18 cellular contexts compared by ENCODE assay signal in the genomic region with DNA sequence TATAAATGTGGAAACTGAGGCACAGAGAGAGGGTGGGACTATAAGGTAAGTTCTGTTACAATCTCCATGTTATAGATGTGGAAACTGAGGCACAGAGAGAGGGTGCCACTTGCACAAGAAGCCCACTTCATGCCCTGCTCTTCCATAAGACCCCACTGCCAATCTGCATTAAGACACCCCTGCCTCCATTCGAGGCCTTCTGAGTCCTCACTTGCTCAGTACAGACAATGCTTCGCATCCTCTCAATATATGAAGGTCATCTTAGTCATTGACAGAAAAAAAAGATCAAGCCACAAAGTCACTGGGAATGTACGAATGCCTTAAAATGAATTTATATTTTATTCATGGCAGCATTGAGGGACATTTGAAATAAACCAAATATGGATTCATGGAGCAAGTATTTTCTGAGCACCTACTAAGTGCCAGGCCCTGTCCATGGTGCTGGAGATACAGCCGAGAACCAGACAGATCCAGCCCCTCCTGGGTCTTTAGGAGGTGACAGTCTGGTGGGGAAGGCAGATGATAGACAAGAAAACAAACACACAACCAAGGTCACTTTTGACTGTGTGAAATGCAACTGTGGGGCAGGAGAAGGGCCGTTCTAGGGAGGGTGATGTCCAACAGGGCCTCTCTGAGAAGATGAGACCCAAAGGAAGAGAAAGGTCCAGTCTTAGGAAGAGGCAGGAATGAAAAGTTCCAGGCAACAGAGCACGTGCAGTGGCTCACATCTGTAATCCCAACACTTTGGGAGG.
DNase-seq lines count a peak whose midpoint lies in the region; ATAC-seq and TF ChIP-seq lines count a peak whose summit lies in the region.
"Had no signal": no experiment of that assay in that cellular context is flagged by ENCODE, and none has a peak within 500 bp of the region (broad histone marks: within the 10 kb centered on the region; RNA-seq: fewer than 3 reads in every experiment).

No MANE protein-coding gene starts in this region.

- H3K27ac ChIP-seq in lung (ENCODE audit: low read depth in 1 of 2, low read length in 1 of 2) = peak overlapping the region; percentile 27 to 97
- H3K27ac ChIP-seq in tibial nerve = peak overlapping the region; percentile 95 to 100 (median 97)
- no peak overlapping the region for H3K27ac ChIP-seq in hepatocyte
- H3K27ac ChIP-seq: BLaER1 had no signal

- no peaks in the 10 kb centered on the region for H3K79me2 ChIP-seq in hepatocyte

- H3K9me2 ChIP-seq in hepatocyte (replicated peaks; ENCODE audit: insufficient read depth) = no peaks in the 10 kb centered on the region

- 88 to 92% methylated on average over 6 of the region's 6 CpGs for WGBS in lung, 2 donors
- WGBS in tibial nerve, 2 donors = 75 to 80% methylated on average over 6 of the region's 6 CpGs
- 86% methylated on average over 6 of the region's 6 CpGs for WGBS in hepatocyte (ENCODE audit: low lambda C conversion rate, missing lambda C conversion rate)

- H3K4me1 Mint-ChIP-seq in activated naive CD8-positive, alpha-beta T cell treated with anti-CD3 and anti-CD28 coated beads, Interleukin-2, amount 50 U/mL, for 24 hours = no peaks in the 10 kb centered on the region
- no peaks in the 10 kb centered on the region for H3K4me1 Mint-ChIP-seq in activated naive CD8-positive, alpha-beta T cell treated with anti-CD3 and anti-CD28 coated beads for 36 hours
- H3K4me1 Mint-ChIP-seq in activated T-helper 1 cell treated with anti-CD3 and anti-CD28 coated beads, Interleukin-12 subunit alpha, Interleukin-12 subunit beta, Interleukin-2, Interleukin-4 antibody, amounts not matched to agents 30 ng/mL and 10 ng/mL and 1 ng/mL, durations not matched to agents 14 hours and 24 hours and 36 hours (ENCODE audit: low read depth) = no peaks in the 10 kb centered on the region

- no peak overlapping the region for H3K27ac Mint-ChIP-seq in activated naive CD8-positive, alpha-beta T cell treated with anti-CD3 and anti-CD28 coated beads, Interleukin-2, amount 50 U/mL, for 24 hours
- no peak overlapping the region for H3K27ac Mint-ChIP-seq in activated naive CD8-positive, alpha-beta T cell treated with anti-CD3 and anti-CD28 coated beads for 36 hours
- H3K27ac Mint-ChIP-seq in activated T-helper 1 cell treated with anti-CD3 and anti-CD28 coated beads, Interleukin-12 subunit alpha, Interleukin-12 subunit beta, Interleukin-2, Interleukin-4 antibody, amounts not matched to agents 30 ng/mL and 10 ng/mL and 1 ng/mL, durations not matched to agents 14 hours and 24 hours and 36 hours = peak overlapping the region; percentile 13
- H3K27ac Mint-ChIP-seq: activated naive CD8-positive, alpha-beta T cell; activated T-cell treated with anti-CD3 and anti-CD28 coated beads, Interleukin-2, amount 50 U/mL, for 72 hours had no signal

- H3K4me2 ChIP-seq in hepatocyte = no peak overlapping the region
- H3K4me2 ChIP-seq: BLaER1 had no signal

- H3K9me3 ChIP-seq in lung (ENCODE audit: control insufficient read depth in 2 of 2, insufficient read depth in 1 of 2, low read length in 1 of 2) (peaks cover 0 to 2% of the 10 kb centered on the region in 2 donors), tibial nerve (peaks cover 0 to 15% (median 0%) of the 10 kb centered on the region in 4 donors), hepatocyte (ENCODE audit: low read depth) (no peaks in the 10 kb centered on the region)

- peak; percentile 53 for ATAC-seq in activated naive CD8-positive, alpha-beta T cell treated with anti-CD3 and anti-CD28 coated beads, Interleukin-2, amount 50 U/mL, for 24 hours
- ATAC-seq in lung (ENCODE audit: insufficient read depth, low FRiP score) (no peak), HG03378 (IDR thresholded peaks at IDR 0.05; ENCODE audit: unreplicated experiment) (no peak)
- ATAC-seq: activated T-cell treated with anti-CD3 and anti-CD28 coated beads, Interleukin-2, amount 50 U/mL, for 72 hours; heart left ventricle had no signal

- H3K9me3 Mint-ChIP-seq in activated naive CD8-positive, alpha-beta T cell treated with anti-CD3 and anti-CD28 coated beads, Interleukin-2, amount 50 U/mL, for 24 hours = peaks cover 6% of the 10 kb centered on the region
- no peaks in the 10 kb centered on the region for H3K9me3 Mint-ChIP-seq in activated naive CD8-positive, alpha-beta T cell treated with anti-CD3 and anti-CD28 coated beads for 36 hours
- no peaks in the 10 kb centered on the region for H3K9me3 Mint-ChIP-seq in activated T-helper 1 cell treated with anti-CD3 and anti-CD28 coated beads, Interleukin-12 subunit alpha, Interleukin-12 subunit beta, Interleukin-2, Interleukin-4 antibody, amounts not matched to agents 30 ng/mL and 10 ng/mL and 1 ng/mL, durations not matched to agents 14 hours and 24 hours and 36 hours

- H3K36me3 Mint-ChIP-seq in activated naive CD8-positive, alpha-beta T cell treated with anti-CD3 and anti-CD28 coated beads, Interleukin-2, amount 50 U/mL, for 24 hours (ENCODE audit: low read depth) = no peaks in the 10 kb centered on the region
- no peaks in the 10 kb centered on the region for H3K36me3 Mint-ChIP-seq in activated naive CD8-positive, alpha-beta T cell treated with anti-CD3 and anti-CD28 coated beads for 36 hours
- no peaks in the 10 kb centered on the region for H3K36me3 Mint-ChIP-seq in activated T-helper 1 cell treated with anti-CD3 and anti-CD28 coated beads, Interleukin-12 subunit alpha, Interleukin-12 subunit beta, Interleukin-2, Interleukin-4 antibody, amounts not matched to agents 30 ng/mL and 10 ng/mL and 1 ng/mL, durations not matched to agents 14 hours and 24 hours and 36 hours (ENCODE audit: low read depth)
- H3K36me3 Mint-ChIP-seq: activated naive CD8-positive, alpha-beta T cell; brain had no signal

- no peaks in the 10 kb centered on the region for H4K20me1 ChIP-seq in hepatocyte (ENCODE audit: insufficient read depth, poor library complexity, severe bottlenecking)
- H4K20me1 ChIP-seq: BLaER1 had no signal

- no peak for TF ChIP-seq EP300 in tibial nerve (IDR thresholded peaks at IDR 0.05)

- H3K36me3 ChIP-seq in lung (ENCODE audit: control insufficient read depth in 2 of 2, insufficient read depth in 2 of 2, low read length in 2 of 2) (no peaks in the 10 kb centered on the region), tibial nerve (no peaks in the 10 kb centered on the region), hepatocyte (replicated peaks; ENCODE audit: insufficient read depth, low read depth) (no peaks in the 10 kb centered on the region)
- H3K36me3 ChIP-seq: BLaER1, heart left ventricle had no signal

- peaks cover 9 to 20% of the 10 kb centered on the region in 2 donors for H3K4me1 ChIP-seq in lung (ENCODE audit: control insufficient read depth in 2 of 2, insufficient read depth in 2 of 2, low read length in 2 of 2)
- H3K4me1 ChIP-seq in tibial nerve = peaks cover 0 to 40% (median 30%) of the 10 kb centered on the region in 4 donors
- H3K4me1 ChIP-seq in hepatocyte (ENCODE audit: insufficient read depth) = peaks cover 23% of the 10 kb centered on the region
- H3K4me1 ChIP-seq: BLaER1 had no signal

- DNase-seq in activated naive CD8-positive, alpha-beta T cell treated with anti-CD3 and anti-CD28 coated beads, Interleukin-2, amount 50 U/mL, for 24 hours = no peak
- DNase-seq in activated naive CD8-positive, alpha-beta T cell treated with anti-CD3 and anti-CD28 coated beads for 36 hours = no peak
- no peak for DNase-seq in activated T-helper 1 cell treated with anti-CD3 and anti-CD28 coated beads, Interleukin-12 subunit alpha, Interleukin-12 subunit beta, Interleukin-2, Interleukin-4 antibody, amounts not matched to agents 30 ng/mL and 10 ng/mL and 1 ng/mL, durations not matched to agents 14 hours and 24 hours and 36 hours (ENCODE audit: low spot score)
- DNase-seq in lung (ENCODE audit: low spot score) (no peak), tibial nerve (ENCODE audit: low spot score in 2 of 2) (no peak), hepatocyte (ENCODE audit: low spot score) (no peak), NCI-H146 (lab: John Stamatoyannopoulos, UW) (no peak)
- DNase-seq: activated CD4-positive, CD25-positive, alpha-beta regulatory T cell treated with anti-CD3 and anti-CD28 coated beads, Interleukin-2, amount 50 U/mL, for 72 hours; activated T-cell treated with anti-CD3 and anti-CD28 coated beads, Interleukin-2, amount 50 U/mL, for 72 hours; Caco-2; heart left ventricle; NCI-H1436; NCI-H526; stimulated activated naive CD4-positive, alpha-beta T cell had no signal

- H2AFZ ChIP-seq in hepatocyte = no peak overlapping the region

- intact Hi-C loops in activated T-helper 1 cell treated with anti-CD3 and anti-CD28 coated beads, Interleukin-12 subunit alpha, Interleukin-12 subunit beta, Interleukin-2, Interleukin-4 antibody, amounts not matched to agents 30 ng/mL and 10 ng/mL and 1 ng/mL, durations not matched to agents 14 hours and 24 hours and 36 hours (cut with micrococcal nuclease) = no loop called here

- no peaks in the 10 kb centered on the region for H3K27me3 ChIP-seq in lung (ENCODE audit: control insufficient read depth, insufficient read depth)
- H3K27me3 ChIP-seq in tibial nerve = no peaks in the 10 kb centered on the region
- H3K27me3 ChIP-seq in hepatocyte = no peaks in the 10 kb centered on the region
- H3K27me3 ChIP-seq: BLaER1, heart left ventricle had no signal

- H3K4me3 Mint-ChIP-seq in activated naive CD8-positive, alpha-beta T cell treated with anti-CD3 and anti-CD28 coated beads, Interleukin-2, amount 50 U/mL, for 24 hours = no peak overlapping the region
- H3K4me3 Mint-ChIP-seq in activated naive CD8-positive, alpha-beta T cell treated with anti-CD3 and anti-CD28 coated beads for 36 hours = no peak overlapping the region
- H3K4me3 Mint-ChIP-seq in activated T-helper 1 cell treated with anti-CD3 and anti-CD28 coated beads, Interleukin-12 subunit alpha, Interleukin-12 subunit beta, Interleukin-2, Interleukin-4 antibody, amounts not matched to agents 30 ng/mL and 10 ng/mL and 1 ng/mL, durations not matched to agents 14 hours and 24 hours and 36 hours = no peak overlapping the region
- H3K4me3 Mint-ChIP-seq: activated naive CD8-positive, alpha-beta T cell; activated T-cell treated with anti-CD3 and anti-CD28 coated beads, Interleukin-2, amount 50 U/mL, for 72 hours; brain had no signal

- TF ChIP-seq POLR2A in tibial nerve (IDR thresholded peaks at IDR 0.05) = no peak

- no peak for TF ChIP-seq CTCF in lung (IDR thresholded peaks at IDR 0.05; ENCODE audit: control extremely low read depth, extremely low read depth)
- TF ChIP-seq CTCF in tibial nerve (IDR thresholded peaks at IDR 0.05) = no peak
- TF ChIP-seq CTCF in hepatocyte (IDR thresholded peaks at IDR 0.05; ENCODE audit: poor library complexity) = no peak

- no peak overlapping the region for H3K4me3 ChIP-seq in lung
- H3K4me3 ChIP-seq in tibial nerve = no peak overlapping the region
- H3K4me3 ChIP-seq in hepatocyte = no peak overlapping the region
- H3K4me3 ChIP-seq: BLaER1, heart left ventricle had no signal

- peaks cover 4% of the 10 kb centered on the region for H3K27me3 Mint-ChIP-seq in activated naive CD8-positive, alpha-beta T cell treated with anti-CD3 and anti-CD28 coated beads, Interleukin-2, amount 50 U/mL, for 24 hours
- peaks cover 7% of the 10 kb centered on the region for H3K27me3 Mint-ChIP-seq in activated naive CD8-positive, alpha-beta T cell treated with anti-CD3 and anti-CD28 coated beads for 36 hours
- peaks cover 19% of the 10 kb centered on the region for H3K27me3 Mint-ChIP-seq in activated T-helper 1 cell treated with anti-CD3 and anti-CD28 coated beads, Interleukin-12 subunit alpha, Interleukin-12 subunit beta, Interleukin-2, Interleukin-4 antibody, amounts not matched to agents 30 ng/mL and 10 ng/mL and 1 ng/mL, durations not matched to agents 14 hours and 24 hours and 36 hours (ENCODE audit: insufficient read depth)
